ENCODE assay signal across 18 cellular contexts in genomic region chr2:226720948-226721347, GRCh38.
"Had no signal": no experiment of that assay in that cellular context is flagged by ENCODE, and none has a peak within 500 bp of the region (broad histone marks: within the 10 kb centered on the region; RNA-seq: fewer than 3 reads in every experiment).

No MANE protein-coding gene starts in this region.

- H3K36me3 Mint-ChIP-seq: activated naive CD8-positive, alpha-beta T cell treated with anti-CD3 and anti-CD28 coated beads for 36 hours; brain; natural killer cell had no signal

- H3K9me3 ChIP-seq: left lung, stomach, testis had no signal

- H3K9me3 Mint-ChIP-seq: activated B cell treated with CpG ODN at 0.5 μM for 24 hours; activated naive CD8-positive, alpha-beta T cell treated with anti-CD3 and anti-CD28 coated beads for 36 hours; activated T-cell treated with anti-CD3 and anti-CD28 coated beads, Interleukin-2, amount 50 U/mL, for 72 hours; natural killer cell had no signal

- H3K4me3 ChIP-seq: left lung, stomach, testis had no signal

- H3K27ac ChIP-seq: epithelial cell of prostate, left lung, stomach, testis had no signal

- ATAC-seq: activated CD8-positive, alpha-beta T cell treated with anti-CD3 and anti-CD28 coated beads, Interleukin-2, amount 10 ng/mL, durations not matched to agents 7 days and 5 days; activated T-cell treated with anti-CD3 and anti-CD28 coated beads, Interleukin-2, amount 50 U/mL, for 72 hours; left lung; sciatic nerve had no signal

- H3K27me3 ChIP-seq: left lung, stomach, testis had no signal

- H3K4me3 Mint-ChIP-seq: activated B cell treated with CpG ODN at 0.5 μM for 24 hours; activated CD8-positive, alpha-beta T cell treated with anti-CD3 and anti-CD28 coated beads, Interleukin-2, amount 10 ng/mL, durations not matched to agents 7 days and 5 days; activated naive CD8-positive, alpha-beta T cell treated with anti-CD3 and anti-CD28 coated beads for 36 hours; activated T-cell treated with anti-CD3 and anti-CD28 coated beads, Interleukin-2, amount 50 U/mL, for 72 hours; natural killer cell had no signal

- H3K4me1 Mint-ChIP-seq: natural killer cell had no signal

- H3K27ac Mint-ChIP-seq: activated B cell treated with CpG ODN at 0.5 μM for 24 hours; activated CD8-positive, alpha-beta T cell treated with anti-CD3 and anti-CD28 coated beads, Interleukin-2, amount 10 ng/mL, durations not matched to agents 7 days and 5 days; activated naive CD8-positive, alpha-beta T cell treated with anti-CD3 and anti-CD28 coated beads for 36 hours; activated T-cell treated with anti-CD3 and anti-CD28 coated beads, Interleukin-2, amount 50 U/mL, for 72 hours; natural killer cell had no signal

- DNase-seq: activated B cell treated with CpG ODN at 0.5 μM for 24 hours; activated CD4-positive, alpha-beta T cell treated with anti-CD3 and anti-CD28 coated beads for 48 hours; activated CD8-positive, alpha-beta memory T cell treated with anti-CD3 and anti-CD28 coated beads, Interleukin-2, amount 50 U/mL, for 48 hours; activated CD8-positive, alpha-beta T cell treated with anti-CD3 and anti-CD28 coated beads, Interleukin-2, amount 10 ng/mL, durations not matched to agents 7 days and 5 days; activated gamma-delta T cell; activated naive CD8-positive, alpha-beta T cell treated with anti-CD3 and anti-CD28 coated beads for 36 hours; activated T-cell treated with anti-CD3 and anti-CD28 coated beads, Interleukin-2, amount 50 U/mL, for 72 hours; cortex of kidney; effector CD8-positive, alpha-beta T cell; left lung; mammary epithelial cell; natural killer cell; stomach; SW 1271 had no signal

- H3K36me3 ChIP-seq: left lung, stomach had no signal
